Comparison of ENCODE assay signal across 9 cellular contexts in the genomic region with DNA sequence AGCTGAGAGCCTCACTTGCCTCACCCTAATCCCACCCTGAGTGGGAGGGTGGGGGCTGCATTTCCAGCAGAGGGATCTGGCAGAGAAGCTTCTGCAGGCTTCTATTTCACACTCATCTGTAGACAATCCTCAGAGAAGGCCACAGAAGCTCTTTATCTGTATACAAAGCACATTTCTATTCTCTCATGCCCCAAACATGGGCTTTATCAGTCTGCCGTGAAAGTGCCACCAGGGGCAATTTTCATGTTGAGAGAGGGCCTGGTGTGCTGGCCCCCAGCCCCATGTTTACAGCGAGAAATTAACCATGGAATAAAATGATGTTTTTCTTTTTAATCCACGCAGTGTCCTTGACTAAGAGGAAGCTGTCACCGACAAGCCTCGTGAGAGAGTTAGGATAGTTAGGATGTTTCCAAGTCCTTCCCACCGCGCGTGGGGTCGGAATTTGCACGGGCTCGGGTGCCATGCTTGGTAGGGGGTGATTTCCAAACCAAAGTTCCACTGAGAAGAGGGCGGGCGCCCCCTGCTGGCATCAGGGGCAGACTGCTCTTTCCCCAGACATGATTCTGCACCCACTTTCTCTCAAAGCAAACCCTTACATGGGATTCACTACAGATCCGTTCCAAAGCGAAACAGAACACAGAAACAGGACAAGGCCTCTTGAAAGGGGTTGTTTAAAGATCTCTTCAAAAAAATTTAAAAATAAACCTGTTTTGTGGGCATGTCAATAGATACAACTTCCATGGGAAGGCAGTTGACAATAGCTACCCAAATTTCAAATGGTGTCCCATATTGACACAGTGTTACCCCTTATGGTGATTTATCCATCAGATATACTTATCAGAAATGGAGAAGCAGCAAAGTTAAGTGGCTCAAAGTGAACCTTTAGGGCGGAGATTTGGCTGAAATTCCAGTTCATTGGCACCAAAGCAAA. TPM values are rescaled to one million over a fixed set of nuclear protein-coding genes. Genes with fewer than 3 reads are reported as not detected.
DNase-seq lines count a peak whose midpoint lies in the region; ATAC-seq and TF ChIP-seq lines count a peak whose summit lies in the region.
"Had no signal": no experiment of that assay in that cellular context is flagged by ENCODE, and none has a peak within 500 bp of the region (broad histone marks: within the 10 kb centered on the region; RNA-seq: fewer than 3 reads in every experiment).

No MANE protein-coding gene starts in this region.

- WGBS in heart left ventricle, 4 donors: 14 to 21% (median 17%) methylated on average over 16 of the region's 16 CpGs

- peaks cover 10% of the 10 kb centered on the region for H3K9me3 Mint-ChIP-seq in activated naive CD8-positive, alpha-beta T cell treated with anti-CD3 and anti-CD28 coated beads for 36 hours

- H3K9me3 ChIP-seq in heart left ventricle (peaks cover 0 to 37% (median 10%) of the 10 kb centered on the region in 12 donors), vagina (peaks cover 7% of the 10 kb centered on the region)

- in situ Hi-C loops in SK-MEL-5 (cut with HindIII; ENCODE audit: low pct_unique_long_range_greater_than_20kb, low sequenced_read_pairs): no loop called here

- H3K27me3 ChIP-seq in heart left ventricle (no peaks in the 10 kb centered on the region), vagina (no peaks in the 10 kb centered on the region)

- H3K27ac ChIP-seq in heart left ventricle: no peak overlapping the region
- H3K27ac ChIP-seq in vagina: peak overlapping the region; percentile 68

- H3K36me3 Mint-ChIP-seq in activated naive CD8-positive, alpha-beta T cell treated with anti-CD3 and anti-CD28 coated beads for 36 hours: peaks cover 5% of the 10 kb centered on the region

- peaks cover 3% of the 10 kb centered on the region for H3K4me1 Mint-ChIP-seq in activated naive CD8-positive, alpha-beta T cell treated with anti-CD3 and anti-CD28 coated beads for 36 hours

- no peak overlapping the region for H3K4me3 ChIP-seq in heart left ventricle
- H3K4me3 ChIP-seq in vagina: no peak overlapping the region

- intact Hi-C loops in heart left ventricle (cut with DNase I): loop anchor here (1.0 to 10.0 kb wide), 11 partner anchors 173 to 718 kb away; no protein-coding TSS in a partner anchor
- intact Hi-C loops in vagina (cut with DNase I): loop anchor here (2.0 to 10.0 kb wide), 2 partner anchors 175 to 271 kb away; no protein-coding TSS in a partner anchor

- no peak overlapping the region for H3K27ac Mint-ChIP-seq in activated naive CD8-positive, alpha-beta T cell treated with anti-CD3 and anti-CD28 coated beads for 36 hours

- TF ChIP-seq POLR2A in heart left ventricle (IDR thresholded peaks at IDR 0.05) (no peak), vagina (IDR thresholded peaks at IDR 0.05) (no peak)

- no peaks in the 10 kb centered on the region for H3K36me3 ChIP-seq in heart left ventricle
- no peaks in the 10 kb centered on the region for H3K36me3 ChIP-seq in vagina

- ATAC-seq in heart left ventricle (peak in 3 of 4 donors; percentile 58 to 69 (median 64)), HG03025 (IDR thresholded peaks at IDR 0.05; ENCODE audit: low FRiP score, unreplicated experiment) (no peak)

- H3K4me3 Mint-ChIP-seq in activated naive CD8-positive, alpha-beta T cell treated with anti-CD3 and anti-CD28 coated beads for 36 hours: no peak overlapping the region

- DNase-seq in DMS53 treated with DMSO at 0.1 percent for 48 hours (lab: John Stamatoyannopoulos, UW; ENCODE audit: unreplicated experiment) (peak; percentile 32), Kasumi-1 (lab: John Stamatoyannopoulos, UW) (peak; percentile 44 to 56), SK-MEL-5 (ENCODE audit: low read depth, low spot score) (peak; percentile 70), heart left ventricle (peak; percentile 51 to 78 (median 58)), putamen (ENCODE audit: low spot score) (peak; percentile 82), vagina (ENCODE audit: extremely low spot score in 2 of 2) (peak in 1 of 2 donors; percentile 87)
- DNase-seq in activated naive CD8-positive, alpha-beta T cell treated with anti-CD3 and anti-CD28 coated beads for 36 hours: peak; percentile 55

- no peaks in the 10 kb centered on the region for H3K27me3 Mint-ChIP-seq in activated naive CD8-positive, alpha-beta T cell treated with anti-CD3 and anti-CD28 coated beads for 36 hours

- TF ChIP-seq CTCF in heart left ventricle (IDR thresholded peaks at IDR 0.05) (peak; percentile 83 to 96 (median 90)), vagina (IDR thresholded peaks at IDR 0.05) (peak; percentile 88 to 98 (median 92))

- peaks cover 0 to 8% (median 0%) of the 10 kb centered on the region in 12 donors for H3K4me1 ChIP-seq in heart left ventricle
- H3K4me1 ChIP-seq in vagina: peaks cover 42% of the 10 kb centered on the region

RNA-seq across cellular contexts. Expression of a gene that starts 19.4 kb away (rescaled TPM):
- 0.53 TPM in 1 of 2 replicates, not detected in the other for total RNA-seq in SK-MEL-5 (2014; rRNA removed; shearing (Covaris generic))
- polyA plus RNA-seq in SK-MEL-5 (2015; cell fraction: cytosol; rRNA removed): 0.25 and 0.27 TPM in 2 replicates
- polyA plus RNA-seq in SK-MEL-5 (2015; cell fraction: nucleus; rRNA removed): 0.15 TPM in 1 of 2 replicates, not detected in the other
- not detected for total RNA-seq in activated naive CD8-positive, alpha-beta T cell treated with anti-CD3 and anti-CD28 coated beads for 36 hours
- total RNA-seq in heart left ventricle (1 to 10 TPM in 2 of 9 donors, not detected in 7; 1.4 to 1.7 TPM), vagina (2.5 TPM)
- under 1 TPM; 0.08 to 0.23 TPM for polyA plus RNA-seq in heart left ventricle
- total RNA-seq: activated CD8-positive, alpha-beta memory T cell treated with anti-CD3 and anti-CD28 coated beads for 36 hours had no signal
